21 cellular contexts compared by ENCODE assay signal in genomic region chr3:105417538-105418289, GRCh38. TPM values are rescaled to one million over a fixed set of nuclear protein-coding genes. Genes with fewer than 3 reads are reported as not detected.
A peak's percentile ranks its signal among the peaks of the same experiment; 100 is the strongest.
DNase-seq lines count a peak whose midpoint lies in the region; ATAC-seq, FAIRE-seq and TF ChIP-seq lines count a peak whose summit lies in the region.
"Had no signal": no experiment of that assay in that cellular context is flagged by ENCODE, and none has a peak within 500 bp of the region (broad histone marks: within the 10 kb centered on the region; RNA-seq: fewer than 3 reads in every experiment).

No MANE protein-coding gene starts in this region.

- FAIRE-seq in GM19239 (lab: Jason Lieb, UNC) (peak; percentile 68), GM12878 (lab: Jason Lieb, UNC) (no peak)
- FAIRE-seq: GM12892, HepG2 had no signal

- RAD21 ChIA-PET in GM12878 (lab: Charles Lee; ENCODE audit: unreplicated experiment): interaction anchor here (1.0 to 1.7 kb wide), 5 partner anchors 10 to 56 kb away, joined by 3 to 4 read pairs (median 4); no protein-coding TSS in a partner anchor

- SMC1A ChIA-PET in GM12878 (lab: Charles Lee; ENCODE audit: uncharacterized antibody, unreplicated experiment): interaction anchor here (0.8 to 2.4 kb wide), 5 partner anchors 8 to 40 kb away, joined by 3 to 15 read pairs (median 5); no protein-coding TSS in a partner anchor

- H3K4me1 Mint-ChIP-seq in osteocyte (ENCODE audit: unreplicated experiment): peaks cover 35% of the 10 kb centered on the region
- H3K4me1 Mint-ChIP-seq: activated CD4-positive, alpha-beta T cell treated with anti-CD3 and anti-CD28 coated beads, Interleukin-2, amount 10 ng/mL, durations not matched to agents 24 days and 14 days had no signal

- intact Hi-C loops in GM12878 (cut with micrococcal nuclease; ENCODE audit: unreplicated experiment): no loop called here
- intact Hi-C loops in right lobe of liver (cut with DNase I): no loop called here

- H2AFZ ChIP-seq in GM12878 (ENCODE audit: control insufficient read depth, low read depth, low read length): no peak overlapping the region; the same call in 1 of the 2 replicates

- WGBS in GM12878 (ENCODE audit: insufficient coverage, insufficient replicate concordance, low lambda C conversion rate, missing lambda C conversion rate): 65% methylated on average over 3 of the region's 3 CpGs
- 73% methylated on average over 3 of the region's 3 CpGs for WGBS in right lobe of liver (ENCODE audit: insufficient coverage, low coverage, low lambda C conversion rate, missing lambda C conversion rate)

- no peaks in the 10 kb centered on the region for H3K27me3 ChIP-seq in GM12878 (replicated peaks in 1 of 2; ENCODE audit: control insufficient read depth in 2 of 2, insufficient read depth in 2 of 2, low read length in 1 of 2)
- no peaks in the 10 kb centered on the region for H3K27me3 ChIP-seq in right lobe of liver
- H3K27me3 ChIP-seq: BLaER1, colonic mucosa, transverse colon had no signal

- no peaks in the 10 kb centered on the region for H3K9me3 ChIP-seq in GM12878 (replicated peaks; ENCODE audit: control insufficient read depth, insufficient read depth, low read length)
- no peaks in the 10 kb centered on the region for H3K9me3 ChIP-seq in right lobe of liver
- H3K9me3 ChIP-seq: BLaER1, colonic mucosa, left ventricle myocardium inferior, transverse colon had no signal

- TF ChIP-seq POLR2A in GM12878 (IDR thresholded peaks at IDR 0.05; ENCODE audit: low read depth, low read length) (no peak), right lobe of liver (IDR thresholded peaks at IDR 0.05) (no peak)

- POLR2A ChIA-PET in GM12878 (lab: Charles Lee): interaction anchor here (1.7 kb wide), 1 partner anchor 50 kb away, joined by 5 read pairs; no protein-coding TSS in a partner anchor

- H3K4me1 ChIP-seq in GM12878 (ENCODE audit: control insufficient read depth, insufficient read depth, low read length) (no peaks in the 10 kb centered on the region), right lobe of liver (no peaks in the 10 kb centered on the region)
- H3K4me1 ChIP-seq: colonic mucosa, left ventricle myocardium inferior, transverse colon had no signal

- H3K9me3 Mint-ChIP-seq in osteocyte (ENCODE audit: unreplicated experiment): no peaks in the 10 kb centered on the region
- H3K9me3 Mint-ChIP-seq: activated CD4-positive, alpha-beta T cell treated with anti-CD3 and anti-CD28 coated beads, Interleukin-2, amount 10 ng/mL, durations not matched to agents 24 days and 14 days had no signal

- DNase-seq in GM19239 (ENCODE audit: insufficient read length, low spot score): no peak
- peak; percentile 34 to 51 for DNase-seq in Kasumi-1 (lab: John Stamatoyannopoulos, UW)
- DNase-seq in GM12878 (ENCODE audit: low read depth, low spot score): no peak
- no peak for DNase-seq in osteocyte (ENCODE audit: extremely low spot score, unreplicated experiment)
- DNase-seq in right lobe of liver: no peak
- no peak for DNase-seq in GM20000 (ENCODE audit: low spot score)
- DNase-seq in DMS53 treated with DMSO at 0.1 percent for 48 hours (lab: John Stamatoyannopoulos, UW; ENCODE audit: unreplicated experiment): no peak
- DNase-seq: activated CD4-positive, alpha-beta T cell treated with anti-CD3 and anti-CD28 coated beads, Interleukin-2, amount 10 ng/mL, durations not matched to agents 24 days and 14 days; activated T-cell treated with anti-CD3 and anti-CD28 coated beads, Interleukin-2, amount 50 U/mL, for 48 hours; colonic mucosa; erythroblast; left ventricle myocardium inferior; naive thymus-derived CD8-positive, alpha-beta T cell; NCI-H1417; stimulated activated CD8-positive, alpha-beta memory T cell treated with anti-CD3 and anti-CD28 coated beads, Interleukin-4, amount 100 ng/mL, for 48 hours; T-helper 17 cell; transverse colon had no signal

- H3K4me2 ChIP-seq in GM12878 (ENCODE audit: control insufficient read depth, insufficient read depth): 0 out of 2 replicates have a peak overlapping the region, but pooled peaks have one; percentile 7
- H3K4me2 ChIP-seq: BLaER1 had no signal

- H3K9ac ChIP-seq in GM12878 (ENCODE audit: control insufficient read depth, insufficient read depth, low read length): no peak overlapping the region
- H3K9ac ChIP-seq: BLaER1 had no signal

- no peaks in the 10 kb centered on the region for H3K27me3 Mint-ChIP-seq in osteocyte (ENCODE audit: unreplicated experiment)
- H3K27me3 Mint-ChIP-seq: T-helper 17 cell had no signal

- in situ Hi-C loops in GM12878 (cut with MboI): no loop called here

- H3K4me3 ChIP-seq in GM12878 (no peak overlapping the region), right lobe of liver (no peak overlapping the region)
- H3K4me3 ChIP-seq: BLaER1, colonic mucosa, left ventricle myocardium inferior, transverse colon had no signal

- H3K27ac ChIP-seq in GM12878 (ENCODE audit: control insufficient read depth, insufficient read depth): no peak overlapping the region
- H3K27ac ChIP-seq in right lobe of liver: no peak overlapping the region
- H3K27ac ChIP-seq: BLaER1, colonic mucosa, left ventricle myocardium inferior, transverse colon had no signal

- H3K4me3 Mint-ChIP-seq in osteocyte (ENCODE audit: unreplicated experiment): no peak overlapping the region
- H3K4me3 Mint-ChIP-seq: activated CD4-positive, alpha-beta T cell treated with anti-CD3 and anti-CD28 coated beads, Interleukin-2, amount 10 ng/mL, durations not matched to agents 24 days and 14 days; naive thymus-derived CD8-positive, alpha-beta T cell had no signal

- ATAC-seq in GM12878: peak; percentile 86
- no peak for ATAC-seq in HG03457 (IDR thresholded peaks at IDR 0.05; ENCODE audit: unreplicated experiment)
- ATAC-seq in right lobe of liver: no peak
- ATAC-seq: HepG2; naive thymus-derived CD8-positive, alpha-beta T cell; T-helper 17 cell had no signal

- H3K27ac Mint-ChIP-seq in osteocyte (ENCODE audit: unreplicated experiment): peak overlapping the region; percentile 46
- H3K27ac Mint-ChIP-seq: activated CD4-positive, alpha-beta T cell treated with anti-CD3 and anti-CD28 coated beads, Interleukin-2, amount 10 ng/mL, durations not matched to agents 24 days and 14 days; naive thymus-derived CD8-positive, alpha-beta T cell; T-helper 17 cell had no signal

- TF ChIP-seq CTCF in GM12878 (IDR thresholded peaks at IDR 0.05 in 2 of 3, conservative IDR thresholded peaks at IDR 0.05 in 1 of 3; ENCODE audit: control insufficient read depth in 2 of 3, extremely low read depth in 1 of 3, insufficient read depth in 1 of 3, low read depth in 3 of 3, low read length in 3 of 3): no peak
- no peak for TF ChIP-seq CTCF in osteocyte (IDR thresholded peaks at IDR 0.05)
- no peak for TF ChIP-seq CTCF in right lobe of liver (IDR thresholded peaks at IDR 0.05)
- TF ChIP-seq CTCF in GM20000 (IDR thresholded peaks at IDR 0.05; ENCODE audit: extremely low read depth, missing control alignments): no peak

- no TSS peak for BruUV-seq in GM12878 (replicated peaks; lab: Mats Ljungman, UMichigan)

- no peaks in the 10 kb centered on the region; a peak in 1 of 4 replicates for H3K36me3 ChIP-seq in GM12878 (ENCODE audit: control insufficient read depth in 2 of 2, insufficient read depth in 2 of 2, low read length in 1 of 2)
- no peaks in the 10 kb centered on the region for H3K36me3 ChIP-seq in right lobe of liver
- H3K36me3 ChIP-seq: BLaER1, colonic mucosa, left ventricle myocardium inferior, transverse colon had no signal

- CTCF ChIA-PET in GM12878 (lab: Yijun Ruan, JAX): interaction anchor here (1.5 kb wide), 1 partner anchor 50 kb away, joined by 3 read pairs; no protein-coding TSS in a partner anchor

- no peaks in the 10 kb centered on the region for H4K20me1 ChIP-seq in GM12878 (ENCODE audit: control insufficient read depth, insufficient read depth)
- H4K20me1 ChIP-seq: BLaER1 had no signal

- no peak for TF ChIP-seq RAD21 in GM12878 (IDR thresholded peaks at IDR 0.05; ENCODE audit: insufficient read depth, low read depth, low read length)

- peaks cover 14% of the 10 kb centered on the region for H3K36me3 Mint-ChIP-seq in osteocyte (ENCODE audit: unreplicated experiment)
- H3K36me3 Mint-ChIP-seq: naive thymus-derived CD8-positive, alpha-beta T cell had no signal

- TF ChIP-seq EP300 in GM12878 (IDR thresholded peaks at IDR 0.05; ENCODE audit: borderline replicate concordance in 1 of 2, control insufficient read depth in 1 of 2, low read depth in 2 of 2, low read length in 2 of 2): no peak

- H3K79me2 ChIP-seq in GM12878 (ENCODE audit: control insufficient read depth, insufficient read depth, low read length): no peaks in the 10 kb centered on the region

TF ChIP-seq in GM12878, 131 proteins besides CTCF, POLR2A, EP300 and RAD21 (continues in another document):
- TF ChIP-seq JUNB (IDR thresholded peaks at IDR 0.05) (peak; percentile 54), ATF3 (IDR thresholded peaks at IDR 0.05; ENCODE audit: borderline replicate concordance, extremely low read depth, low read depth, low read length) (no peak), TCF7 (IDR thresholded peaks at IDR 0.05; ENCODE audit: borderline replicate concordance) (no peak), GABPA (IDR thresholded peaks at IDR 0.05; ENCODE audit: low read depth) (no peak), NFIC (IDR thresholded peaks at IDR 0.05; ENCODE audit: low read depth, low read length) (peak; percentile 38; the same call in 1 of the 2 replicates), NR2C1 (IDR thresholded peaks at IDR 0.05) (no peak), MEF2B (IDR thresholded peaks at IDR 0.05; ENCODE audit: partially characterized antibody, poor library complexity, severe bottlenecking) (no peak)

RNA-seq across cellular contexts. Expression of gene ALCAM, which starts 51.0 kb away (rescaled TPM):
- total RNA-seq in GM12878 (2013; cell fraction: nucleolus; rRNA removed): 103 and 111 TPM in 2 replicates
- total RNA-seq in GM12878 (2014; rRNA removed): 37.2 and 44.0 TPM in 2 replicates
- total RNA-seq in GM12878 (2014; rRNA removed; fragmentation: Illumina TruSeq; extraction: Trizol): 49.7 and 52.1 TPM in 2 replicates
- 35.0 and 36.0 TPM in 2 replicates for total RNA-seq in GM12878 (2021)
- polyA plus RNA-seq in GM12878 (2011; ENCODE audit: low read depth): 10.0 TPM
- polyA plus RNA-seq in GM12878 (2011; rRNA removed): 54.2 and 77.4 TPM in 2 replicates
- 22.5 and 23.1 TPM in 2 replicates for polyA plus RNA-seq in GM12878 (2011; cell fraction: cytosol; rRNA removed)
- 31.0 and 45.6 TPM in 2 replicates for polyA plus RNA-seq in GM12878 (2011; cell fraction: nucleus; rRNA removed)
- 18.4 and 25.2 TPM in 2 replicates for polyA plus RNA-seq in GM12878 (2012)
- polyA plus RNA-seq in GM12878 (2014; fragmentation: Illumina TruSeq; extraction: Trizol): 37.9 and 53.6 TPM in 2 replicates
- 10 to 100 TPM; 12.2 to 16.2 TPM for polyA plus RNA-seq in GM12878 (2014; fragmentation: Nextera tagmentation; extraction: Ambion mirVana)
- polyA plus RNA-seq in GM12878 (2014; rRNA removed): 18.8 and 20.7 TPM in 2 replicates
- polyA plus RNA-seq in GM12878 (2016; fragmentation: Nextera tagmentation; extraction: Ambion mirVana): 10 to 100 TPM; 27.5 to 29.2 TPM
- polyA minus RNA-seq in GM12878 (2011; rRNA and poly(A)+ RNA removed): 61.7 and 118 TPM in 2 replicates
- 27.9 and 28.1 TPM in 2 replicates for polyA minus RNA-seq in GM12878 (2011; cell fraction: cytosol; rRNA and poly(A)+ RNA removed)
- 67.2 and 83.0 TPM in 2 replicates for polyA minus RNA-seq in GM12878 (2011; cell fraction: nucleus; rRNA and poly(A)+ RNA removed)
- 242 and 253 TPM in 2 replicates for total RNA-seq in osteocyte
- total RNA-seq in right lobe of liver: 10 to 100 TPM; 21.9 to 43.4 (median 34.5) TPM

Comparison
In these comparisons a context has a peak if more than half of its experiments do, and no peak if none do; other contexts are left out.
1. DNase-seq: peak in Kasumi-1 (2 of 2); none in GM19239 (single experiment), GM12878 (single experiment), osteocyte (single experiment), right lobe of liver (0 of 3), GM20000 (single experiment) and DMS53 treated with DMSO at 0.1 percent for 48 hours (single experiment).